ENCODE assay signal across 8 cellular contexts in genomic region chr16:79278506-79278905, GRCh38.
DNase-seq lines count a peak whose midpoint lies in the region; ATAC-seq lines count a peak whose summit lies in the region.

No MANE protein-coding gene starts in this region.

- H3K4me3 Mint-ChIP-seq in activated naive CD8-positive, alpha-beta T cell treated with anti-CD3 and anti-CD28 coated beads, Interleukin-2, amount 50 U/mL, for 24 hours: peak overlapping the region; percentile 43

- H3K9me3 Mint-ChIP-seq in activated naive CD8-positive, alpha-beta T cell treated with anti-CD3 and anti-CD28 coated beads, Interleukin-2, amount 50 U/mL, for 24 hours: no peaks in the 10 kb centered on the region

- H3K27me3 Mint-ChIP-seq in activated naive CD8-positive, alpha-beta T cell treated with anti-CD3 and anti-CD28 coated beads, Interleukin-2, amount 50 U/mL, for 24 hours: peaks cover 64% of the 10 kb centered on the region

- ATAC-seq in GM21529 (IDR thresholded peaks at IDR 0.05; ENCODE audit: unreplicated experiment) (peak; percentile 91), Right ventricle myocardium inferior (no peak)
- ATAC-seq in activated naive CD8-positive, alpha-beta T cell treated with anti-CD3 and anti-CD28 coated beads, Interleukin-2, amount 50 U/mL, for 24 hours: peak; percentile 79

- DNase-seq in activated CD4-positive, alpha-beta T cell treated with anti-CD3 and anti-CD28 coated beads for 1 hour: peak; percentile 21
- peak; percentile 49 for DNase-seq in activated naive CD8-positive, alpha-beta T cell treated with anti-CD3 and anti-CD28 coated beads, Interleukin-2, amount 50 U/mL, for 24 hours
- DNase-seq in stimulated activated CD8-positive, alpha-beta memory T cell treated with anti-CD3 and anti-CD28 coated beads, Interleukin-4, amount 100 ng/mL, for 48 hours: peak; percentile 77
- DNase-seq in Right ventricle myocardium inferior (ENCODE audit: missing footprints): no peak
- DNase-seq in NCI-H82 (lab: John Stamatoyannopoulos, UW): no peak
- no peak for DNase-seq in SKM-1 (lab: John Stamatoyannopoulos, UW; ENCODE audit: unreplicated experiment)
- no peak for DNase-seq in NK-92 (lab: John Stamatoyannopoulos, UW; ENCODE audit: unreplicated experiment)

- H3K4me1 Mint-ChIP-seq in activated naive CD8-positive, alpha-beta T cell treated with anti-CD3 and anti-CD28 coated beads, Interleukin-2, amount 50 U/mL, for 24 hours: peaks cover 59% of the 10 kb centered on the region

- intact Hi-C loops in Right ventricle myocardium inferior (cut with DNase I): no loop called here

- H3K27ac Mint-ChIP-seq in activated naive CD8-positive, alpha-beta T cell treated with anti-CD3 and anti-CD28 coated beads, Interleukin-2, amount 50 U/mL, for 24 hours: peak overlapping the region; percentile 80

- no peaks in the 10 kb centered on the region for H3K36me3 Mint-ChIP-seq in activated naive CD8-positive, alpha-beta T cell treated with anti-CD3 and anti-CD28 coated beads, Interleukin-2, amount 50 U/mL, for 24 hours (ENCODE audit: low read depth)

Comparison
In these comparisons a context has a peak if more than half of its experiments do, and no peak if none do; other contexts are left out.
1. DNase-seq: peak in activated CD4-positive, alpha-beta T cell treated with anti-CD3 and anti-CD28 coated beads for 1 hour (single experiment), activated naive CD8-positive, alpha-beta T cell treated with anti-CD3 and anti-CD28 coated beads, Interleukin-2, amount 50 U/mL, for 24 hours (single experiment) and stimulated activated CD8-positive, alpha-beta memory T cell treated with anti-CD3 and anti-CD28 coated beads, Interleukin-4, amount 100 ng/mL, for 48 hours (single experiment); none in Right ventricle myocardium inferior (single experiment), NCI-H82 (single experiment), SKM-1 (single experiment) and NK-92 (single experiment).